21 cellular contexts compared by ENCODE assay signal in the genomic region with DNA sequence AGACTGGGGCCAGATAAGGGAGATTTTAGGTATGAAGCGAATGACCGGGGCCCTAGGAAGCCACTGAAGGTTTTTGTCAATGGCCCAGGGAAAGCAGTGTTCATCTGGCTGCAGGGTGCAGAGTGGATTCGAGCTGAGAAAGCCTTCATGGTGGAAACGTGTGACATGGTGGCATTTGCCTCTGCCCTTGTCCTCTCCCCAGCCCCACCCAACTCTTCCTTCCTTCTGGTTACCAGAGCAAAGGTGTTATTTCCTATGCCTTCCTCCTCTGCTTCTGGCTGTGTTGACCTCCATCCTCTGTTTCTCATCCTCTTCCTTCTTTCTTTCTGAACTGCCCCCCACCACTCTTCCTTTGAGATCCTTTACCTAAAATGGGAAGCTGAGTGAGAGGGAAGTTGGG.
"Had no signal": no experiment of that assay in that cellular context is flagged by ENCODE, and none has a peak within 500 bp of the region (broad histone marks: within the 10 kb centered on the region; RNA-seq: fewer than 3 reads in every experiment).

No MANE protein-coding gene starts in this region.

- H3K27me3 Mint-ChIP-seq: activated naive CD8-positive, alpha-beta T cell; naive B cell; progenitor cell of endocrine pancreas; stimulated activated naive B cell treated with anti-CD40 and anti-IgM and Interleukin-4, amounts not matched to agents 10 μg/mL and 1 μg/mL and 100 μg/mL, for 72 hours had no signal

- H3K36me3 Mint-ChIP-seq: stimulated activated naive B cell treated with anti-CD40 and anti-IgM and Interleukin-4, amounts not matched to agents 10 μg/mL and 1 μg/mL and 100 μg/mL, for 72 hours had no signal

- H3K4me3 Mint-ChIP-seq: activated naive CD8-positive, alpha-beta T cell; activated T-cell treated with anti-CD3 and anti-CD28 coated beads, Interleukin-2, amount 50 U/mL, for 4 hours; naive B cell; stimulated activated naive B cell treated with anti-CD40 and anti-IgM and Interleukin-4, amounts not matched to agents 10 μg/mL and 1 μg/mL and 100 μg/mL, for 72 hours had no signal

- H3K9me3 Mint-ChIP-seq: activated T-cell treated with anti-CD3 and anti-CD28 coated beads, Interleukin-2, amount 50 U/mL, for 4 hours; stimulated activated naive B cell treated with anti-CD40 and anti-IgM and Interleukin-4, amounts not matched to agents 10 μg/mL and 1 μg/mL and 100 μg/mL, for 72 hours had no signal

- ATAC-seq: activated T-cell treated with anti-CD3 and anti-CD28 coated beads, Interleukin-2, amount 50 U/mL, for 4 hours; foreskin keratinocyte; left lobe of liver; lower lobe of right lung; stimulated activated naive B cell treated with anti-CD40 and anti-IgM and Interleukin-4, amounts not matched to agents 10 μg/mL and 1 μg/mL and 100 μg/mL, for 72 hours had no signal

- H3K27ac Mint-ChIP-seq: activated naive CD8-positive, alpha-beta T cell; progenitor cell of endocrine pancreas; stimulated activated naive B cell treated with anti-CD40 and anti-IgM and Interleukin-4, amounts not matched to agents 10 μg/mL and 1 μg/mL and 100 μg/mL, for 72 hours had no signal

- DNase-seq: activated CD8-positive, alpha-beta memory T cell treated with anti-CD3 and anti-CD28 coated beads, Interleukin-2, amount 50 U/mL, for 4 hours; activated effector memory CD4-positive, alpha-beta T cell treated with anti-CD3 and anti-CD28 coated beads, Interleukin-2, amount 50 U/mL, for 16 hours; activated T-cell treated with anti-CD3 and anti-CD28 coated beads, Interleukin-2, amount 50 U/mL, for 4 hours; adrenal gland; brain microvascular endothelial cell; caudate nucleus; dermis blood vessel endothelial cell; effector CD8-positive, alpha-beta T cell; foreskin keratinocyte; kidney; lower lobe of right lung; mesendoderm; naive B cell; retina; sigmoid colon; stimulated activated CD4-positive, alpha-beta T cell treated with anti-CD3 and anti-CD28 coated beads, Interleukin-15, amount 100 ng/mL, for 24 hours; stimulated activated naive B cell treated with anti-CD40 and anti-IgM and Interleukin-4, amounts not matched to agents 10 μg/mL and 1 μg/mL and 100 μg/mL, for 72 hours; transverse colon had no signal
